In the genomic region with DNA sequence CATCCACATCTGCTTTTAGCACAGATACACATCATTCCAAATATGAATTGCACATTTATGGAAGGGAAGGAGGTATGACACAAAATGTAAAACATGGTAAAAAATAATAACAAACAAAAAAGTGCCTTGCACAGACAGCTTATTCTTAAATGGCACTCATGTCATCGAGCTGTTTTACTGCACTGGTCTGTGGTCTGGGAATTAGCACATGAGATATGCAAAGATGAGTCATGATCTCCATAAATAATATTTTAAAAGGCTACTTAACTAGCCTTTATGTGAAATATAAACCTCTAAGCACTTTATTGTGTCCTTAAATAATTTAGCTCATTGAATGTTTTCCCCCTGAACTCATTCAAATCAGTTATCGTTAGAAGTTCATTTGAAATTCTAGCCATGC, we compare ENCODE assay signal across 22 cellular contexts.
A peak's percentile ranks its signal among the peaks of the same experiment; 100 is the strongest.
DNase-seq lines count a peak whose midpoint lies in the region; TF ChIP-seq lines count a peak whose summit lies in the region.
"Had no signal": no experiment of that assay in that cellular context is flagged by ENCODE, and none has a peak within 500 bp of the region (broad histone marks: within the 10 kb centered on the region; RNA-seq: fewer than 3 reads in every experiment).

No MANE protein-coding gene starts in this region.

- H3K36me3 ChIP-seq in colonic mucosa, result no peaks in the 10 kb centered on the region
- H3K36me3 ChIP-seq: heart right ventricle had no signal

- intact Hi-C loops in colonic mucosa (cut with DNase I), result no loop called here

- no peaks in the 10 kb centered on the region for H3K9me3 Mint-ChIP-seq in nephron
- H3K9me3 Mint-ChIP-seq: activated naive CD4-positive, alpha-beta T cell treated with anti-CD3 and anti-CD28 coated beads, Interleukin-2, amount 10 ng/mL, durations not matched to agents 7 days and 5 days; WTC11 had no signal

- H3K4me3 ChIP-seq in epithelial cell of esophagus (ENCODE audit: low read length), result no peak overlapping the region
- H3K4me3 ChIP-seq in colonic mucosa, result no peak overlapping the region
- H3K4me3 ChIP-seq: heart right ventricle, testis had no signal

- no peaks in the 10 kb centered on the region for H3K27me3 Mint-ChIP-seq in nephron (ENCODE audit: low read depth)
- H3K27me3 Mint-ChIP-seq: activated CD4-positive, alpha-beta memory T cell treated with anti-CD3 and anti-CD28 coated beads, Interleukin-2, amount 10 ng/mL, durations not matched to agents 7 days and 5 days; activated naive CD4-positive, alpha-beta T cell treated with anti-CD3 and anti-CD28 coated beads, Interleukin-2, amount 10 ng/mL, durations not matched to agents 7 days and 5 days; T-cell had no signal

- TF ChIP-seq CTCF in epithelial cell of esophagus (IDR thresholded peaks at IDR 0.05; ENCODE audit: insufficient read depth, low read depth, low read length, missing control alignments) (no peak), nephron (IDR thresholded peaks at IDR 0.05; ENCODE audit: unreplicated experiment in 3 of 3) (no peak), colonic mucosa (IDR thresholded peaks at IDR 0.05) (no peak)

- peaks cover 27% of the 10 kb centered on the region for H3K4me1 Mint-ChIP-seq in nephron
- H3K4me1 Mint-ChIP-seq: activated CD4-positive, alpha-beta memory T cell treated with anti-CD3 and anti-CD28 coated beads, Interleukin-2, amount 10 ng/mL, durations not matched to agents 7 days and 5 days; activated naive CD4-positive, alpha-beta T cell treated with anti-CD3 and anti-CD28 coated beads, Interleukin-2, amount 10 ng/mL, durations not matched to agents 7 days and 5 days; T-cell had no signal

- no peak overlapping the region for H3K27ac ChIP-seq in colonic mucosa
- H3K27ac ChIP-seq: epithelial cell of prostate, testis had no signal

- peak overlapping the region in 2 of 3 experiments; percentile 3 to 48 for H3K27ac Mint-ChIP-seq in nephron
- H3K27ac Mint-ChIP-seq: activated CD4-positive, alpha-beta memory T cell treated with anti-CD3 and anti-CD28 coated beads, Interleukin-2, amount 10 ng/mL, durations not matched to agents 7 days and 5 days; activated naive CD4-positive, alpha-beta T cell treated with anti-CD3 and anti-CD28 coated beads, Interleukin-2, amount 10 ng/mL, durations not matched to agents 7 days and 5 days; T-cell; WTC11 had no signal

- no peak overlapping the region for H3K9ac ChIP-seq in colonic mucosa (ENCODE audit: low read depth in 2 of 2, low read length in 2 of 2)

- H3K4me3 Mint-ChIP-seq in nephron, result no peak overlapping the region
- H3K4me3 Mint-ChIP-seq: activated CD4-positive, alpha-beta memory T cell treated with anti-CD3 and anti-CD28 coated beads, Interleukin-2, amount 10 ng/mL, durations not matched to agents 7 days and 5 days; activated naive CD4-positive, alpha-beta T cell treated with anti-CD3 and anti-CD28 coated beads, Interleukin-2, amount 10 ng/mL, durations not matched to agents 7 days and 5 days; T-cell; WTC11 had no signal

- no peaks in the 10 kb centered on the region for H3K36me3 Mint-ChIP-seq in nephron (ENCODE audit: low read depth)
- H3K36me3 Mint-ChIP-seq: activated naive CD4-positive, alpha-beta T cell treated with anti-CD3 and anti-CD28 coated beads, Interleukin-2, amount 10 ng/mL, durations not matched to agents 7 days and 5 days; T-cell; WTC11 had no signal

- no peaks in the 10 kb centered on the region for H3K4me1 ChIP-seq in colonic mucosa
- H3K4me1 ChIP-seq: testis had no signal

- DNase-seq in EL (peak; percentile 30), NCI-H69 (lab: John Stamatoyannopoulos, UW) (peak; percentile 2), epithelial cell of esophagus (ENCODE audit: low read depth) (peak; percentile 13), T-helper 9 cell (no peak), colonic mucosa (no peak), globus pallidus (ENCODE audit: low spot score) (no peak)
- DNase-seq: activated CD4-positive, alpha-beta memory T cell treated with anti-CD3 and anti-CD28 coated beads, Interleukin-2, amount 10 ng/mL, durations not matched to agents 7 days and 5 days; activated naive CD4-positive, alpha-beta T cell treated with anti-CD3 and anti-CD28 coated beads, Interleukin-2, amount 10 ng/mL, durations not matched to agents 7 days and 5 days; activated T-cell treated with anti-CD3 and anti-CD28 coated beads, Interleukin-2, amount 50 U/mL, for 1 hour; cortex of kidney; DND-41; heart right ventricle; KG1; NCI-H1092; NCI-H2081; NCI-H446; stimulated activated CD4-positive, alpha-beta T cell treated with anti-CD3 and anti-CD28 coated beads, Interleukin-15, amount 100 ng/mL, for 24 hours; T-cell; testis had no signal

- no peaks in the 10 kb centered on the region for H3K9me3 ChIP-seq in colonic mucosa
- H3K9me3 ChIP-seq: heart right ventricle, testis had no signal

- H3K27me3 ChIP-seq in colonic mucosa, result no peaks in the 10 kb centered on the region
- H3K27me3 ChIP-seq: heart right ventricle, testis had no signal

Comparison
In these comparisons a context has a peak if more than half of its experiments do, and no peak if none do; other contexts are left out.
1. DNase-seq: peak in EL (single experiment), NCI-H69 (single experiment) and epithelial cell of esophagus (single experiment); none in T-helper 9 cell (single experiment), colonic mucosa (single experiment) and globus pallidus (single experiment).